Comparison of ENCODE assay signal across 1 cellular context in genomic region chr9:134880484-134881312, GRCh38.
TF ChIP-seq lines count a peak whose summit lies in the region.

FCN2 (plus strand) TSS chr9:134880810; CDS start chr9:134880822, 12 bp downstream.

TF ChIP-seq in HepG2, 621 proteins besides CTCF, POLR2A, EP300 and RAD21 (continued from another document):
- no peak for TF ChIP-seq ZBTB40 (IDR thresholded peaks at IDR 0.05)
- TF ChIP-seq ZBTB40 (CRISPR knock-in tag; IDR thresholded peaks at IDR 0.05) = no peak
- no peak for TF ChIP-seq ZNF570 (CRISPR knock-in tag; IDR thresholded peaks at IDR 0.05; ENCODE audit: borderline replicate concordance)
- TF ChIP-seq PCBP1 (IDR thresholded peaks at IDR 0.05; ENCODE audit: borderline replicate concordance, low read depth, low read length) = no peak
- no peak for TF ChIP-seq HBP1 (CRISPR knock-in tag; IDR thresholded peaks at IDR 0.05; ENCODE audit: low read depth)
- TF ChIP-seq SMAD1 (CRISPR knock-in tag; IDR thresholded peaks at IDR 0.05; ENCODE audit: borderline replicate concordance, low read depth) = no peak
- no peak for TF ChIP-seq ZNF350 (CRISPR knock-in tag; IDR thresholded peaks at IDR 0.05; ENCODE audit: borderline replicate concordance, low read depth)
- no peak for TF ChIP-seq ZNF30 (CRISPR knock-in tag; IDR thresholded peaks at IDR 0.05)
- TF ChIP-seq CENPT (CRISPR knock-in tag; IDR thresholded peaks at IDR 0.05; ENCODE audit: low read depth) = no peak
- no peak for TF ChIP-seq TERF1 (CRISPR knock-in tag; IDR thresholded peaks at IDR 0.05)
- no peak for TF ChIP-seq ZKSCAN8 (CRISPR knock-in tag; IDR thresholded peaks at IDR 0.05; ENCODE audit: borderline replicate concordance)
